In the genomic region with DNA sequence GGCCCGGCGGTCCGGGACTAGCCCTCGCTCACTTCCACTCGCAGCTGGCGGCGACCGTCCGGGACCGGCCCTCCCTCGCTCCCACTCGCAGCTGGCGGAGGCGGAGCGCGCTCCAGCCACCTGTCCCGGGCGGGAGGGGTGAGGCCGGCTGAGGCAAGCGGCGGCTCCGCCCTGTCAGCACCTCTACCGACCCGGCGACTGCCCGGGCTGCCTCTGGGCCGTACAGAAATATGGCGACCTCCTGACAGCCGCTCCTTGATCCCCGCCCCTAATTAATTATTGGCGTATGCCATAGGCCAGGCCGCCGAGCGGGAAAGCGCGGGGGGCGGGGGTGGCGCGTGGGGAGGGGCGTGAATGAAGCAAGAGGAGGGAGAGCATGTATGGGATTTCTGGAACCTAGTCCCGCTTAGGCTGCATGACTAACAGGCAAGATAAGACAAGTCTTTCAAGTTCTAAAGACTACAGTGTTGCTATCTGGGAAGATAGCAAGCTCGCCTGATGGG, we compare ENCODE assay signal across 8 cellular contexts. TPM values are rescaled to one million over a fixed set of nuclear protein-coding genes. Genes with fewer than 3 reads are reported as not detected.
DNase-seq lines count a peak whose midpoint lies in the region; ATAC-seq lines count a peak whose summit lies in the region.

MORC4 (minus strand) TSS at position 200 of the 503 bp plus-strand sequence. CDS start 243 bp downstream, outside the sequence.

- intact Hi-C loops in left colon (cut with DNase I, micrococcal nuclease): no loop called here

- DNase-seq in NCI-H2227 (lab: John Stamatoyannopoulos, UW; ENCODE audit: unreplicated experiment) (peak; percentile 83), dedifferentiated amniotic fluid mesenchymal stem cell (ENCODE audit: extremely low spot score) (peak; percentile 25), left colon (peak; percentile 76 to 82)
- peak; percentile 51 for DNase-seq in activated CD4-positive, alpha-beta T cell treated with anti-CD3 and anti-CD28 coated beads, Interleukin-2, amount 50 U/mL, for 1 hour
- DNase-seq in stimulated activated CD4-positive, alpha-beta T cell treated with anti-CD3 and anti-CD28 coated beads, Interleukin-1b, Interleukin-23, amount 100 ng/mL, for 1 hour (ENCODE audit: low read depth in 2 of 2): peak; percentile 18 to 44

- ATAC-seq in GM18517 (IDR thresholded peaks at IDR 0.05; ENCODE audit: unreplicated experiment): peak; percentile 78
- ATAC-seq in HG03045 (IDR thresholded peaks at IDR 0.05; ENCODE audit: unreplicated experiment): peak; percentile 89
- ATAC-seq in left colon: peak; percentile 97
- ATAC-seq in HG03135 (IDR thresholded peaks at IDR 0.05; ENCODE audit: unreplicated experiment): no peak

RNA-seq across cellular contexts. Expression of gene MORC4, which starts in this region (rescaled TPM):
- 10 to 100 TPM; 10.5 to 11.3 TPM for total RNA-seq in left colon

Comparison
In these comparisons a context has a peak if more than half of its experiments do, and no peak if none do; other contexts are left out.
1. DNase-seq: peak in every context shown above with its lines; median percentile 83 in NCI-H2227; 79 in left colon; 51 in activated CD4-positive, alpha-beta T cell treated with anti-CD3 and anti-CD28 coated beads, Interleukin-2, amount 50 U/mL, for 1 hour; 31 in stimulated activated CD4-positive, alpha-beta T cell treated with anti-CD3 and anti-CD28 coated beads, Interleukin-1b, Interleukin-23, amount 100 ng/mL, for 1 hour; 25 in dedifferentiated amniotic fluid mesenchymal stem cell.